Comparison of ENCODE assay signal across 1 cellular context in the genomic region with DNA sequence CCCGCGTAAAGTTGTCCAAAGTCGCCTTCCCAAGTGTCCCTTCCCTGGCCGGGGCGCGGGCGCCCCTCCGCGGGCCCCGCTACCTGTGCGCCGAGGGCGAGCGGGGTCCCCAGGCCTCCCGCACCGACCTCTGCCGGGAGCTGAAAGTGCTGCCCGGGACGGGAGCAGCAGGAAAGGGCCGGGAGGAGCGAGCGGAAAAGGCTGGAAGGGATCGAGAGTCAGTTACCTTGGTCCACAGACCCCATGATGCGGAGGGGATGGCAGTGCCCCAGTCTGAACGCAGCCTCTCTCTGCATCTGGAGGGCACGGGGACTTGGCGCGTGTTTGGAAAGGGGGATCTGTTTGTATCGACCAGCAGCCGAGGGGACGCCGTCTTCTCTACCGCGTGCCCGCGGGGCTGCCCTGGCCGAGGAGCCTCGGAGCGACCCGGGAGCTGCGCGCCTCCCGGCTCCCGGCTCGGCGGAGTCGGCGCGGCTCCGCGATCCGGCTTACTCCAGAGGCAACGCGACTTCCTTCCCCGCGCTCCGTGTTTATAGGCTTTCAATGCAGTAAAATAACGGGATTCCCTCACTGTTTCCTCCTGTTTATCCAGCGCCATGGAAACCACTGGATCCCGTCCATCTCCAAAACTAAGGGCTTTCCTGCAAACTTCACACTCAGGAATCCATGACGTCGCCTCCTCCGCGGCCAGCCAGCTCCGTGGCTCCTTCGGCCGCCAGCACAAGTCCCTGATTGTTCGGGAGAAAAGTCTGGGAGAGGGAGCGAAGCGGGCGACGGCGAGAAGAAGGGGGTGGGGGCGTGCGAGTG.
A peak's percentile ranks its signal among the peaks of the same experiment; 100 is the strongest.
TF ChIP-seq lines count a peak whose summit lies in the region.

No MANE protein-coding gene starts in this region.

TF ChIP-seq in GM23338, 12 proteins besides CTCF, POLR2A, EP300 and RAD21 (continued from another document):
- TF ChIP-seq, protein P1, sequence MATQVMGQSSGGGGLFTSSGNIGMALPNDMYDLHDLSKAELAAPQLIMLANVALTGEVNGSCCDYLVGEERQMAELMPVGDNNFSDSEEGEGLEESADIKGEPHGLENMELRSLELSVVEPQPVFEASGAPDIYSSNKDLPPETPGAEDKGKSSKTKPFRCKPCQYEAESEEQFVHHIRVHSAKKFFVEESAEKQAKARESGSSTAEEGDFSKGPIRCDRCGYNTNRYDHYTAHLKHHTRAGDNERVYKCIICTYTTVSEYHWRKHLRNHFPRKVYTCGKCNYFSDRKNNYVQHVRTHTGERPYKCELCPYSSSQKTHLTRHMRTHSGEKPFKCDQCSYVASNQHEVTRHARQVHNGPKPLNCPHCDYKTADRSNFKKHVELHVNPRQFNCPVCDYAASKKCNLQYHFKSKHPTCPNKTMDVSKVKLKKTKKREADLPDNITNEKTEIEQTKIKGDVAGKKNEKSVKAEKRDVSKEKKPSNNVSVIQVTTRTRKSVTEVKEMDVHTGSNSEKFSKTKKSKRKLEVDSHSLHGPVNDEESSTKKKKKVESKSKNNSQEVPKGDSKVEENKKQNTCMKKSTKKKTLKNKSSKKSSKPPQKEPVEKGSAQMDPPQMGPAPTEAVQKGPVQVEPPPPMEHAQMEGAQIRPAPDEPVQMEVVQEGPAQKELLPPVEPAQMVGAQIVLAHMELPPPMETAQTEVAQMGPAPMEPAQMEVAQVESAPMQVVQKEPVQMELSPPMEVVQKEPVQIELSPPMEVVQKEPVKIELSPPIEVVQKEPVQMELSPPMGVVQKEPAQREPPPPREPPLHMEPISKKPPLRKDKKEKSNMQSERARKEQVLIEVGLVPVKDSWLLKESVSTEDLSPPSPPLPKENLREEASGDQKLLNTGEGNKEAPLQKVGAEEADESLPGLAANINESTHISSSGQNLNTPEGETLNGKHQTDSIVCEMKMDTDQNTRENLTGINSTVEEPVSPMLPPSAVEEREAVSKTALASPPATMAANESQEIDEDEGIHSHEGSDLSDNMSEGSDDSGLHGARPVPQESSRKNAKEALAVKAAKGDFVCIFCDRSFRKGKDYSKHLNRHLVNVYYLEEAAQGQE (IDR thresholded peaks at IDR 0.05; ENCODE audit: unreplicated experiment) = no peak
- TF ChIP-seq, protein P2, sequence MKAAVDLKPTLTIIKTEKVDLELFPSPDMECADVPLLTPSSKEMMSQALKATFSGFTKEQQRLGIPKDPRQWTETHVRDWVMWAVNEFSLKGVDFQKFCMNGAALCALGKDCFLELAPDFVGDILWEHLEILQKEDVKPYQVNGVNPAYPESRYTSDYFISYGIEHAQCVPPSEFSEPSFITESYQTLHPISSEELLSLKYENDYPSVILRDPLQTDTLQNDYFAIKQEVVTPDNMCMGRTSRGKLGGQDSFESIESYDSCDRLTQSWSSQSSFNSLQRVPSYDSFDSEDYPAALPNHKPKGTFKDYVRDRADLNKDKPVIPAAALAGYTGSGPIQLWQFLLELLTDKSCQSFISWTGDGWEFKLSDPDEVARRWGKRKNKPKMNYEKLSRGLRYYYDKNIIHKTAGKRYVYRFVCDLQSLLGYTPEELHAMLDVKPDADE (IDR thresholded peaks at IDR 0.05) = no peak; the same call in 1 of the 2 replicates
- TF ChIP-seq EZH2 (IDR thresholded peaks at IDR 0.05; ENCODE audit: low read depth, unreplicated experiment) = peak; percentile 75
